In the genomic region with DNA sequence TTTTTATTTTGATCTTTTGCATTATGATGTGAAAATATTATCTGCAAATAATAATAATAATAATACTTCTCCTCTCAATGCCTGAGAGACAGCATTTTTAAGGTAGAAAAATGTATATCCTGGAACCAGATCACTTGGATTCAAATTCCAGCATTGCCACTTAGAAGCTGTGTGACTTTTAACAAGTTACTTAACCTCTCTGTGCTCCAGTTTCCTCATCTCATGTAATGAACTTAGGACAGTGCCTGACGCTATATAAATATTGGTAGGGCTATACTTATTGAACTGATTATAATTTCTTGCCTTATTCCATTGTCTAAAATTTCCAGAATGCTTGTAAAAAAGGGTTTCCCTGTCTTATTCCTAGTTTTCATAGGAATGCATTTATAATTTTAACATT, we compare ENCODE assay signal across 21 cellular contexts.
DNase-seq lines count a peak whose midpoint lies in the region; ATAC-seq, FAIRE-seq and TF ChIP-seq lines count a peak whose summit lies in the region.
"Had no signal": no experiment of that assay in that cellular context is flagged by ENCODE, and none has a peak within 500 bp of the region (broad histone marks: within the 10 kb centered on the region; RNA-seq: fewer than 3 reads in every experiment).

No MANE protein-coding gene starts in this region.

- no peak overlapping the region for H2BK12ac ChIP-seq in H1 (ENCODE audit: low read depth, low read length)

- H3K9me3 ChIP-seq in A549 (no peaks in the 10 kb centered on the region), HEK293 (ENCODE audit: control insufficient read depth, insufficient read depth, low read depth, low read length) (no peaks in the 10 kb centered on the region), H1 (ENCODE audit: insufficient read depth in 2 of 2, low read depth in 1 of 2, low read length in 1 of 2) (no peaks in the 10 kb centered on the region), ovary (no peaks in the 10 kb centered on the region)
- H3K9me3 ChIP-seq: BLaER1 treated with 17β-estradiol and CSF1 and Interleukin-3, amounts not matched to agents 10 nM and 100 nM; Caco-2 had no signal

- no peak overlapping the region for H4K5ac ChIP-seq in H1 (ENCODE audit: insufficient read length, low read depth, low read length)

- no peak overlapping the region for H2BK5ac ChIP-seq in H1 (ENCODE audit: low read depth, low read length)

- H3K79me1 ChIP-seq in H1 (ENCODE audit: low read depth, low read length) = no peaks in the 10 kb centered on the region

- H3K23ac ChIP-seq in H1 (ENCODE audit: insufficient read length) = no peak overlapping the region

- H3K36me3 ChIP-seq in HEK293 (ENCODE audit: control insufficient read depth in 2 of 2, insufficient read depth in 1 of 2, low read length in 2 of 2) (no peaks in the 10 kb centered on the region), H1 (ENCODE audit: control insufficient read depth in 2 of 4, insufficient read depth in 4 of 4, low read length in 3 of 4) (no peaks in the 10 kb centered on the region), ovary (no peaks in the 10 kb centered on the region)
- H3K36me3 ChIP-seq: BLaER1 treated with 17β-estradiol and CSF1 and Interleukin-3, amounts not matched to agents 10 nM and 100 nM had no signal

- H2BK120ac ChIP-seq in H1 (replicated peaks; ENCODE audit: low read depth, low read length) = no peak overlapping the region

- POLR2A ChIA-PET in A549 (lab: Yijun Ruan, JAX) (no interaction called here), HEK293 (lab: Yijun Ruan, JAX) (no interaction called here), H1 (lab: Charles Lee; ENCODE audit: partially characterized antibody) (interaction anchor here (1.3 to 1.4 kb wide), 2 partner anchors 10 to 38 kb away, joined by 3 to 5 read pairs; no protein-coding TSS in a partner anchor)

- TF ChIP-seq RAD21 in A549 (conservative IDR thresholded peaks at IDR 0.05 in 1 of 2, IDR thresholded peaks at IDR 0.05 in 1 of 2) = no peak
- no peak for TF ChIP-seq RAD21 in H1 (IDR thresholded peaks at IDR 0.05 in 1 of 2, conservative IDR thresholded peaks at IDR 0.05 in 1 of 2; ENCODE audit: low read depth in 2 of 2, low read length in 2 of 2)

- H3K27ac ChIP-seq in A549 (no peak overlapping the region), HEK293 (ENCODE audit: extremely low read depth, low read depth, low read length) (no peak overlapping the region), H1 (ENCODE audit: low read depth, low read length) (no peak overlapping the region), ovary (no peak overlapping the region)
- H3K27ac ChIP-seq: BLaER1 treated with 17β-estradiol and CSF1 and Interleukin-3, amounts not matched to agents 10 nM and 100 nM; C4-2B had no signal

- no peak for FAIRE-seq in A549 (lab: Jason Lieb, UNC)
- no peak for FAIRE-seq in H1 (lab: Jason Lieb, UNC)
- FAIRE-seq: A204.1, D721Med, G401.6, GM12891, GM19239 had no signal

- no peak overlapping the region for H3K9ac ChIP-seq in H1 (replicated peaks in 1 of 4; ENCODE audit: extremely low read depth in 1 of 4, low read depth in 3 of 4, low read length in 3 of 4)
- H3K9ac ChIP-seq: BLaER1 treated with 17β-estradiol and CSF1 and Interleukin-3, amounts not matched to agents 10 nM and 100 nM had no signal

- H3K79me2 ChIP-seq in H1 (ENCODE audit: control insufficient read depth in 1 of 2, insufficient read depth in 2 of 2, low read length in 2 of 2) = no peaks in the 10 kb centered on the region

- no peak for DNase-seq in A549 (ENCODE audit: low read depth in 1 of 2, low spot score in 1 of 2)
- no peak for DNase-seq in H1 (ENCODE audit: low read depth in 1 of 2, low spot score in 2 of 2)
- DNase-seq in HuH-7.5 (ENCODE audit: low spot score) = no peak
- DNase-seq in ovary = no peak
- DNase-seq: 8988T; AML-193; Caco-2; Calu3; CD4-positive, alpha-beta T cell; CD8-positive, alpha-beta T cell; DMS79 treated with DMSO at 0.1 percent for 48 hours; GF-D8 had no signal

- H2BK15ac ChIP-seq in H1 (ENCODE audit: low read length) = no peak overlapping the region

- H3K4me2 ChIP-seq in A549 (no peak overlapping the region), H1 (ENCODE audit: insufficient read depth in 1 of 2, low read depth in 2 of 2, low read length in 2 of 2) (no peak overlapping the region)
- H3K4me2 ChIP-seq: BLaER1 treated with 17β-estradiol and CSF1 and Interleukin-3, amounts not matched to agents 10 nM and 100 nM had no signal

- H3K4me1 ChIP-seq in A549 = no peaks in the 10 kb centered on the region
- no peaks in the 10 kb centered on the region for H3K4me1 ChIP-seq in HEK293 (ENCODE audit: control insufficient read depth, insufficient read depth, low read length)
- H3K4me1 ChIP-seq in H1 (replicated peaks in 1 of 4; ENCODE audit: control insufficient read depth in 3 of 4, insufficient read depth in 4 of 4, low read length in 3 of 4) = peaks cover 0 to 6% (median under 1%) of the 10 kb centered on the region in 4 experiments; a peak in 3 of 7 replicates
- no peaks in the 10 kb centered on the region for H3K4me1 ChIP-seq in ovary (ENCODE audit: insufficient read depth)
- H3K4me1 ChIP-seq: BLaER1 treated with 17β-estradiol and CSF1 and Interleukin-3, amounts not matched to agents 10 nM and 100 nM; Caco-2 had no signal

- TF ChIP-seq EP300 in A549 (IDR thresholded peaks at IDR 0.05) = no peak
- no peak for TF ChIP-seq EP300 in H1 (IDR thresholded peaks at IDR 0.05; ENCODE audit: borderline replicate concordance in 1 of 2, low read depth in 2 of 2, low read length in 2 of 2)
- TF ChIP-seq EP300 in ovary (IDR thresholded peaks at IDR 0.05) = no peak

- WGBS in A549 (ENCODE audit: missing lambda C conversion rate) = 0% methylated on average over 1 of the region's 1 CpG
- 86% methylated on average over 1 of the region's 1 CpG; no CpG with 5 or more reads in 1 of the 2 experiments for WGBS in H1 (ENCODE audit: extremely low coverage in 1 of 2, insufficient coverage in 1 of 2, insufficient read length in 1 of 2, insufficient replicate concordance in 2 of 2, low coverage in 1 of 2, low lambda C conversion rate in 2 of 2, missing lambda C conversion rate in 1 of 2), 2 experiments
- WGBS in ovary, 3 donors = 76 to 83% (median 80%) methylated on average over 1 of the region's 1 CpG

- no peak overlapping the region for H3K56ac ChIP-seq in H1 (replicated peaks; ENCODE audit: insufficient read length, low read depth, low read length)

- no peak overlapping the region for H2BK20ac ChIP-seq in H1 (ENCODE audit: low read length)

- intact Hi-C loops in ovary (cut with DNase I) = no loop called here

- CTCF ChIA-PET in A549 (lab: Yijun Ruan, JAX) (interaction anchor here (1.6 kb wide), 1 partner anchor 10 kb away, joined by 7 read pairs; no protein-coding TSS in a partner anchor), HEK293 (lab: Yijun Ruan, JAX) (interaction anchor here (1.1 to 4.2 kb wide), 3 partner anchors 8 to 100 kb away, joined by 3 to 20 read pairs (median 6); no protein-coding TSS in a partner anchor), H1 (lab: Charles Lee; ENCODE audit: partially characterized antibody) (interaction anchor here (1.4 to 7.3 kb wide), 8 partner anchors 8 to 80 kb away, joined by 3 to 111 read pairs (median 18); no protein-coding TSS in a partner anchor)

- H3K4ac ChIP-seq in H1 (replicated peaks; ENCODE audit: insufficient read length, low read depth, low read length) = no peak overlapping the region

- H4K20me1 ChIP-seq in H1 (replicated peaks in 1 of 2; ENCODE audit: control insufficient read depth in 1 of 2, insufficient read depth in 2 of 2, low read length in 2 of 2) = peaks cover 0 to 1% of the 10 kb centered on the region in 2 experiments

- TF ChIP-seq CTCF in A549 (IDR thresholded peaks at IDR 0.05) (no peak), HEK293 (tag by site-specific recombination; IDR thresholded peaks at IDR 0.05) (no peak), H1 (IDR thresholded peaks at IDR 0.05; ENCODE audit: control extremely low read depth in 1 of 3, insufficient read depth in 1 of 3, low read depth in 1 of 3, low read length in 3 of 3) (no peak), ovary (IDR thresholded peaks at IDR 0.05) (no peak)

- no peaks in the 10 kb centered on the region for H3K23me2 ChIP-seq in H1 (ENCODE audit: low read depth, low read length)

- no peak overlapping the region for H3K18ac ChIP-seq in H1 (ENCODE audit: extremely low read depth, low read length)

- H4K8ac ChIP-seq in H1 (ENCODE audit: extremely low read depth, insufficient read depth, low read length) = no peak overlapping the region

- no peak overlapping the region for H4K91ac ChIP-seq in H1 (replicated peaks; ENCODE audit: insufficient read length, low read length)

- no peak overlapping the region for H2AK5ac ChIP-seq in H1 (ENCODE audit: low read depth, low read length)

- no peaks in the 10 kb centered on the region for H3K27me3 ChIP-seq in H1 (replicated peaks in 1 of 4; ENCODE audit: control insufficient read depth in 3 of 4, extremely low read depth in 1 of 4, insufficient read depth in 3 of 4, low read length in 3 of 4)
- no peaks in the 10 kb centered on the region for H3K27me3 ChIP-seq in ovary

- ATAC-seq in A549 = no peak
- ATAC-seq in GM19467 (IDR thresholded peaks at IDR 0.05; ENCODE audit: unreplicated experiment) = no peak
- ATAC-seq: CD8-positive, alpha-beta T cell had no signal

- TF ChIP-seq POLR2A in A549 (IDR thresholded peaks at IDR 0.05; ENCODE audit: low read length) (no peak), H1 (IDR thresholded peaks at IDR 0.05; ENCODE audit: control extremely low read depth in 1 of 2, low read depth in 2 of 2, low read length in 2 of 2) (no peak), ovary (IDR thresholded peaks at IDR 0.05) (no peak)

- no peak overlapping the region for H2AFZ ChIP-seq in H1 (ENCODE audit: low read length)

- H3K4me3 ChIP-seq in A549 = no peak overlapping the region
- no peak overlapping the region for H3K4me3 ChIP-seq in HEK293 (ENCODE audit: low read depth, low read length)
- no peak overlapping the region for H3K4me3 ChIP-seq in H1 (ENCODE audit: extremely low read depth in 1 of 4, insufficient read depth in 2 of 4, low read depth in 3 of 4, low read length in 4 of 4)
- H3K4me3 ChIP-seq in ovary = no peak overlapping the region
- H3K4me3 ChIP-seq: BLaER1 treated with 17β-estradiol and CSF1 and Interleukin-3, amounts not matched to agents 10 nM and 100 nM had no signal

- no peak overlapping the region for H3K14ac ChIP-seq in H1 (ENCODE audit: insufficient read length)

TF ChIP-seq in A549, 52 proteins besides CTCF, POLR2A, EP300 and RAD21:
- TF ChIP-seq TP53 (CRISPR knock-in tag; IDR thresholded peaks at IDR 0.05) (no peak), ZFP36 (IDR thresholded peaks at IDR 0.05; ENCODE audit: borderline replicate concordance, partially characterized antibody) (peak; percentile 2)

TF ChIP-seq in H1, 55 proteins besides CTCF, POLR2A, EP300 and RAD21:
- TF ChIP-seq KDM1A (IDR thresholded peaks at IDR 0.05; ENCODE audit: borderline replicate concordance, low read length) = peak; percentile 81
- no peak for TF ChIP-seq SP4 (IDR thresholded peaks at IDR 0.05; ENCODE audit: low read length)
- peak in 1 of 2 experiments; percentile 78; a peak in 1 of 4 replicates for TF ChIP-seq HDAC2 (IDR thresholded peaks at IDR 0.05; ENCODE audit: borderline replicate concordance in 1 of 2, low read depth in 2 of 2, low read length in 2 of 2)
